ENCODE assay signal across 8 cellular contexts in the genomic region with DNA sequence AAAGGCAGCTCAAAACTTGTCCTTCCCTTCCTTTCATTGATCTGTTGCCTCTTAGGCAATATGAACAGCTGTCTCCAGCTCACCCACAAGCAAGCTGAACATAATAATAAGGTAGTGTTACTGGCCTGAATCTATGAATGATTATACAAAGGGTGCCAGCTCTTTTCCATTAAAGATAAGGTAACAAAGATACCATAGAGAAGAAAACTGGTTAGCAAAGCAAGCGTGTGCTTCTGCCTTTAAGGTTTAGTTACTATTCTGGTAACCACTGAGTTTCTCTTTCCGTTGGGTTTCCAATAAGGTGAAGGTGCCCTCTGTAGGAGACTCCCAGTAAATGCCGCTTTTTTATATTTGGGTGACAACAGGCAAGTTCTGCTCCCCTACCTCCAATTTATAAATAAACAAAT. TPM values are rescaled to one million over a fixed set of nuclear protein-coding genes. Genes with fewer than 3 reads are reported as not detected.
DNase-seq lines count a peak whose midpoint lies in the region; ATAC-seq, FAIRE-seq and TF ChIP-seq lines count a peak whose summit lies in the region.

No MANE protein-coding gene starts in this region.

- H3F3A ChIP-seq in PC-9 (ENCODE audit: insufficient read depth, low read depth) = no peaks in the 10 kb centered on the region

- no peaks in the 10 kb centered on the region for H3K36me3 ChIP-seq in HUES48 (ENCODE audit: control insufficient read depth, insufficient read depth, low read length)
- no peaks in the 10 kb centered on the region for H3K36me3 ChIP-seq in PC-9 (ENCODE audit: low read depth)
- H3K36me3 ChIP-seq in pancreas = no peaks in the 10 kb centered on the region
- H3K36me3 ChIP-seq in H7 (replicated peaks; ENCODE audit: control insufficient read depth, insufficient read depth, low read length) = no peaks in the 10 kb centered on the region

- H3K4me1 ChIP-seq in HUES48 (ENCODE audit: control insufficient read depth, insufficient read depth, low read length) = peaks cover 50% of the 10 kb centered on the region
- H3K4me1 ChIP-seq in PC-9 (replicated peaks; ENCODE audit: insufficient read depth) = no peaks in the 10 kb centered on the region
- peaks cover 0 to 5% (median 0%) of the 10 kb centered on the region in 3 donors for H3K4me1 ChIP-seq in pancreas

- no peak overlapping the region for H2AFZ ChIP-seq in PC-9

- POLR2A ChIA-PET in PC-9 (lab: Charles Lee; ENCODE audit: unreplicated experiment) = interaction anchor here (0.6 kb wide), 1 partner anchor 388 kb away, joined by 7 read pairs; no protein-coding TSS in a partner anchor

- ATAC-seq in GM21717 (IDR thresholded peaks at IDR 0.05; ENCODE audit: unreplicated experiment) (peak; percentile 93), esophagus mucosa (peak; percentile 49), pancreas (peak; percentile 88 to 98 (median 96))

- no peaks in the 10 kb centered on the region for H3K9me2 ChIP-seq in PC-9 (ENCODE audit: insufficient read depth)

- H3K9ac ChIP-seq in HUES48 (ENCODE audit: low read depth, low read length) = no peak overlapping the region

- no peak overlapping the region for H3K4me2 ChIP-seq in PC-9

- H4K20me1 ChIP-seq in PC-9 (ENCODE audit: insufficient read depth) = no peaks in the 10 kb centered on the region

- no TSS peak for BruUV-seq in PC-9 (replicated peaks; lab: Mats Ljungman, UMichigan)

- H3K9me3 ChIP-seq in HUES48 (ENCODE audit: control insufficient read depth, insufficient read depth, low read length) (no peaks in the 10 kb centered on the region), PC-9 (ENCODE audit: insufficient read depth, low read depth) (no peaks in the 10 kb centered on the region), pancreas (no peaks in the 10 kb centered on the region)

- CTCF ChIA-PET in PC-9 (lab: Charles Lee) = interaction anchor here (0.7 kb wide), 1 partner anchor 16 kb away, joined by 3 read pairs; no protein-coding TSS in a partner anchor

- TF ChIP-seq CTCF in GM12875 (IDR thresholded peaks at IDR 0.05; ENCODE audit: borderline replicate concordance, insufficient read depth, low read depth, low read length) (peak; percentile 43; the same call in 1 of the 2 replicates), PC-9 (conservative IDR thresholded peaks at IDR 0.05) (peak; percentile 61), pancreas (IDR thresholded peaks at IDR 0.05) (peak in 3 of 4 donors; percentile 30 to 52 (median 40))

- peak; percentile 87 for FAIRE-seq in pancreas (lab: Jason Lieb, UNC)

- 1 to 4% methylated on average over 3 of the region's 3 CpGs for WGBS in pancreas, 2 donors

- peak overlapping the region; percentile 6 for H3K27ac ChIP-seq in HUES48 (ENCODE audit: low read depth, low read length)
- H3K27ac ChIP-seq in PC-9 = no peak overlapping the region
- peak overlapping the region in 1 of 4 donors; percentile 3 for H3K27ac ChIP-seq in pancreas

- DNase-seq in PC-9 (no peak), pancreas (peak in 1 of 6 donors; percentile 29), GDM1 (lab: John Stamatoyannopoulos, UW) (no peak), H7 (no peak)

- intact Hi-C loops in PC-9 (cut with micrococcal nuclease; ENCODE audit: unreplicated experiment) (loop anchor here (10.0 kb wide), 1 partner anchor 574 kb away; no protein-coding TSS in a partner anchor), pancreas (cut with DNase I) (no loop called here)

- no peaks in the 10 kb centered on the region for H3K27me3 ChIP-seq in HUES48 (ENCODE audit: control insufficient read depth, insufficient read depth, low read length)
- no peaks in the 10 kb centered on the region for H3K27me3 ChIP-seq in PC-9 (ENCODE audit: insufficient read depth, low read depth)
- no peaks in the 10 kb centered on the region for H3K27me3 ChIP-seq in pancreas
- no peaks in the 10 kb centered on the region for H3K27me3 ChIP-seq in H7 (ENCODE audit: control insufficient read depth, insufficient read depth, low read length)

- H3K79me2 ChIP-seq in PC-9 (ENCODE audit: low read depth) = no peaks in the 10 kb centered on the region

- no peak overlapping the region for H3K4me3 ChIP-seq in GM12875 (ENCODE audit: low read depth, low read length)
- no peak overlapping the region for H3K4me3 ChIP-seq in HUES48 (ENCODE audit: low read depth, low read length)
- H3K4me3 ChIP-seq in PC-9 = no peak overlapping the region
- H3K4me3 ChIP-seq in pancreas = no peak overlapping the region
- H3K4me3 ChIP-seq in H7 (ENCODE audit: insufficient read depth, low read depth, low read length) = no peak overlapping the region

RNA-seq across cellular contexts. Expression of a gene that starts 12.1 kb away (rescaled TPM):
- total RNA-seq in PC-9 (2021) = 0.53 and 1.5 TPM in 2 replicates
- 0.24 TPM for total RNA-seq in esophagus mucosa
- total RNA-seq in pancreas = 1 to 10 TPM in 5 of 6 donors, under 1 TPM in 1; 0.73 to 3.1 (median 1.7) TPM
- polyA plus RNA-seq in pancreas = 1 to 10 TPM; 1.3 to 5.5 TPM
- total RNA-seq in H7 (2014; rRNA removed; shearing (Covaris generic)) = 0.28 TPM in 1 of 2 replicates, not detected in the other
